ENCODE assay signal across 8 cellular contexts in genomic region chr6:12060780-12061619, GRCh38. TPM values are rescaled to one million over a fixed set of nuclear protein-coding genes. Genes with fewer than 3 reads are reported as not detected.
DNase-seq lines count a peak whose midpoint lies in the region; ATAC-seq and TF ChIP-seq lines count a peak whose summit lies in the region.

No MANE protein-coding gene starts in this region.

- H3K4me1 ChIP-seq in osteoblast (ENCODE audit: insufficient read depth, low read length), result peaks cover 2% of the 10 kb centered on the region
- H3K4me1 ChIP-seq in upper lobe of right lung, result peaks cover 14% of the 10 kb centered on the region

- H3K4me3 ChIP-seq in osteoblast (ENCODE audit: insufficient read depth, low read length), result no peak overlapping the region
- no peak overlapping the region for H3K4me3 ChIP-seq in upper lobe of right lung

- H4K20me1 ChIP-seq in osteoblast (ENCODE audit: insufficient read depth, low read length), result no peaks in the 10 kb centered on the region

- ATAC-seq in GM18511 (IDR thresholded peaks at IDR 0.05; ENCODE audit: unreplicated experiment), result peak; percentile 91
- peak; percentile 80 for ATAC-seq in HG02981 (IDR thresholded peaks at IDR 0.05; ENCODE audit: unreplicated experiment)
- peak; percentile 95 for ATAC-seq in upper lobe of right lung

- H2AFZ ChIP-seq in osteoblast (ENCODE audit: low read length), result no peak overlapping the region

- H3K4me2 ChIP-seq in osteoblast (ENCODE audit: insufficient read depth, low read length), result peak overlapping the region; percentile 14

- H3K27me3 ChIP-seq in osteoblast (ENCODE audit: insufficient read depth, low read length) (no peaks in the 10 kb centered on the region), upper lobe of right lung (no peaks in the 10 kb centered on the region)

- TF ChIP-seq CTCF in osteoblast (IDR thresholded peaks at IDR 0.05; ENCODE audit: extremely low read depth, low read depth, low read length) (no peak), upper lobe of right lung (IDR thresholded peaks at IDR 0.05) (no peak)

- H3K27ac ChIP-seq in osteoblast (ENCODE audit: low read depth, low read length) (no peak overlapping the region), upper lobe of right lung (no peak overlapping the region)

- DNase-seq in NOMO-1 treated with DMSO at 0.1 percent for 48 hours (lab: John Stamatoyannopoulos, UW; ENCODE audit: unreplicated experiment), result peak; percentile 93
- DNase-seq in activated T-helper 1 cell treated with anti-CD3 and anti-CD28 coated beads, Interleukin-2, amount 50 U/mL, for 16 hours (ENCODE audit: low read depth in 1 of 2, low spot score in 1 of 2), result peak; percentile 28 to 54
- DNase-seq in glomerular visceral epithelial cell (ENCODE audit: extremely low spot score), result peak; percentile 85
- no peak for DNase-seq in osteoblast (ENCODE audit: insufficient read length, low spot score, missing footprints)
- peak; percentile 77 for DNase-seq in upper lobe of right lung
- DNase-seq in NCI-H1694 (lab: John Stamatoyannopoulos, UW), result no peak

- peaks cover 27% of the 10 kb centered on the region for H3K79me2 ChIP-seq in osteoblast (ENCODE audit: insufficient read depth, low read length)

- intact Hi-C loops in upper lobe of right lung (cut with DNase I), result no loop called here

- H3K36me3 ChIP-seq in osteoblast (ENCODE audit: insufficient read depth, low read length) (no peaks in the 10 kb centered on the region), upper lobe of right lung (no peaks in the 10 kb centered on the region)

- H3K9me3 ChIP-seq in osteoblast (ENCODE audit: low read depth, low read length), result no peaks in the 10 kb centered on the region
- no peaks in the 10 kb centered on the region for H3K9me3 ChIP-seq in upper lobe of right lung

RNA-seq across cellular contexts. Expression of gene HIVEP1, which starts 48.9 kb away (rescaled TPM):
- total RNA-seq in osteoblast, result 18.8 and 21.2 TPM in 2 replicates
- 25.7 TPM for total RNA-seq in upper lobe of right lung

Comparison
In these comparisons a context has a peak if more than half of its experiments do, and no peak if none do; other contexts are left out.
1. DNase-seq: peak in NOMO-1 treated with DMSO at 0.1 percent for 48 hours (single experiment), activated T-helper 1 cell treated with anti-CD3 and anti-CD28 coated beads, Interleukin-2, amount 50 U/mL, for 16 hours (2 of 2), glomerular visceral epithelial cell (single experiment) and upper lobe of right lung (single experiment); none in osteoblast (single experiment) and NCI-H1694 (single experiment).
2. Peak in every context shown above with its lines, with median percentiles within 50 percentile points of each other: ATAC-seq.